11 cellular contexts compared by ENCODE assay signal in the genomic region with DNA sequence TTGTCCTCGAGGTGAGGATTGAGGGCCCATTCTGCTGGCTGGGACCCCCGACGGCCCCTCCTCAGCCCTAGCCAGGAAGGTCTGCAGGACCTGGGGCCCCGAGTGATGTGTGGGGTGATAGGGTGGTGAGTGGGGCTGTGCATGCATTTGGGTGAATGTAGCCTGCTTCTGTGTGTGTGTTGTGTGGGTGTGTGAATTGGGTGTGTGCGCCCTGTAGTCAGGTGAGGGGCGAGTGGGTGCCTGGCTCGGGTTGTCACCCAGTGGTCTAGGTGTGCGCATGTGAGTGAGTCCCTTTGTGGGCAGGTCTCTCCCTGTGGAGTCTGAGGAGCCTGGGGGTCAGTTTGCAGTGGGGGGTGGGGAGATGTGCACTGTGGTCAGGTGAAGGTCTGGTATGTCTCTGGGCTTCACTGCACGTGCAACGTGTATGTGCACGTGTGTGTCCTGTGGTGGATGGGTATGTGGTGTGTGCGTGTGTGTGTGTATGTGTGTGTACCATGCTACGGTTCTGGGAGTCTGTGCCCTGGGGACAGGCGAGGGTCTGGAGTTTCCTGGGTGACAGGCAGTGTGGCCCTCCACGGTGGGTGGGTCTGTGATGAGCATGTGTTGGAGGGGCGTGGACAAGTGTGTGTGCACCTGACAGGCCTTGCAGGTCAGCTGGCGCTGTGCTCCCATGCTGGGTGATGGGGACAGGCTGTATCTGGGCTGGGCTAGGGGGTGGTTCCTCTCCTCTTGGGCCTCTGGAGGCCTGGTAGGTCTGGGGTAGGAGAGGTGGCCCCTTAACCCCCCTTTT. TPM values are rescaled to one million over a fixed set of nuclear protein-coding genes. Genes with fewer than 3 reads are reported as not detected.
DNase-seq lines count a peak whose midpoint lies in the region; ATAC-seq, FAIRE-seq and TF ChIP-seq lines count a peak whose summit lies in the region.
"Had no signal": no experiment of that assay in that cellular context is flagged by ENCODE, and none has a peak within 500 bp of the region (broad histone marks: within the 10 kb centered on the region; RNA-seq: fewer than 3 reads in every experiment).

No MANE protein-coding gene starts in this region.

- intact Hi-C loops in HCT116 (cut with micrococcal nuclease) (no loop called here), sciatic nerve (cut with DNase I) (no loop called here)
- intact Hi-C loops in activated T-helper 2 cell treated with anti-CD3 and anti-CD28 coated beads, Interferon-gamma antibody, Interleukin-2, Interleukin-4, amounts not matched to agents 10 μg/mL and 5 μg/mL and 100 μg/mL, durations not matched to agents 14 hours and 24 hours and 36 hours (cut with micrococcal nuclease): no loop called here

- TF ChIP-seq RAD21 in HCT116 (IDR thresholded peaks at IDR 0.05; ENCODE audit: low read depth): no peak

- peaks cover 29 to 36% (median 31%) of the 10 kb centered on the region in 3 donors for H3K4me1 Mint-ChIP-seq in naive B cell
- H3K4me1 Mint-ChIP-seq in activated T-helper 2 cell treated with anti-CD3 and anti-CD28 coated beads, Interferon-gamma antibody, Interleukin-2, Interleukin-4, amounts not matched to agents 10 μg/mL and 5 μg/mL and 100 μg/mL, durations not matched to agents 14 hours and 24 hours and 36 hours (ENCODE audit: low read depth): peaks cover 9% of the 10 kb centered on the region

- H3K27me3 Mint-ChIP-seq in naive B cell: peaks cover 23 to 45% (median 28%) of the 10 kb centered on the region in 3 donors
- peaks cover 30% of the 10 kb centered on the region for H3K27me3 Mint-ChIP-seq in activated T-helper 2 cell treated with anti-CD3 and anti-CD28 coated beads, Interferon-gamma antibody, Interleukin-2, Interleukin-4, amounts not matched to agents 10 μg/mL and 5 μg/mL and 100 μg/mL, durations not matched to agents 14 hours and 24 hours and 36 hours (ENCODE audit: low read depth)

- H3K36me3 ChIP-seq in BE2C (no peaks in the 10 kb centered on the region; the same call in 1 of the 2 replicates), HCT116 (ENCODE audit: control insufficient read depth in 1 of 2, insufficient read depth in 2 of 2, low read length in 2 of 2) (no peaks in the 10 kb centered on the region), bronchial epithelial cell (ENCODE audit: control insufficient read depth, insufficient read depth, low read length) (peaks cover 1% of the 10 kb centered on the region)

- H4K20me1 ChIP-seq in HCT116 (ENCODE audit: insufficient read depth): no peaks in the 10 kb centered on the region

- H3K27ac ChIP-seq in HCT116 (ENCODE audit: low read depth, low read length): peak overlapping the region; percentile 58; the same call in 1 of the 2 replicates
- H3K27ac ChIP-seq: HL-60 had no signal

- H3K4me3 ChIP-seq in BE2C (ENCODE audit: low read depth, low read length) (peak overlapping the region; percentile 58), HCT116 (replicated peaks in 1 of 2; ENCODE audit: low read depth in 1 of 2, low read length in 2 of 2) (peak overlapping the region; percentile 54 to 67), bronchial epithelial cell (ENCODE audit: low read depth, low read length) (no peak overlapping the region)

- BruUV-seq in HCT116 (replicated peaks; lab: Mats Ljungman, UMichigan): TSS peak; percentile 30

- peaks cover 10% of the 10 kb centered on the region for H3K79me2 ChIP-seq in HCT116 (ENCODE audit: insufficient read depth, low read length)

- H3K4me1 ChIP-seq in BE2C (peaks cover 3% of the 10 kb centered on the region), HCT116 (ENCODE audit: control insufficient read depth in 1 of 2, insufficient read depth in 2 of 2, low read length in 2 of 2) (peaks cover 20 to 42% of the 10 kb centered on the region in 2 experiments)

- no peak for TF ChIP-seq CTCF in BE2C (IDR thresholded peaks at IDR 0.05; ENCODE audit: low read depth, low read length)
- no peak for TF ChIP-seq CTCF in HCT116 (IDR thresholded peaks at IDR 0.05 in 2 of 3, conservative IDR thresholded peaks at IDR 0.05 in 1 of 3; ENCODE audit: borderline replicate concordance in 1 of 3, insufficient read depth in 1 of 3, low read depth in 2 of 3, low read length in 2 of 3)
- no peak for TF ChIP-seq CTCF in bronchial epithelial cell (IDR thresholded peaks at IDR 0.05; ENCODE audit: insufficient read depth, low read length, severe bottlenecking)

- no peaks in the 10 kb centered on the region for H3K36me3 Mint-ChIP-seq in naive B cell
- no peaks in the 10 kb centered on the region for H3K36me3 Mint-ChIP-seq in activated T-helper 2 cell treated with anti-CD3 and anti-CD28 coated beads, Interferon-gamma antibody, Interleukin-2, Interleukin-4, amounts not matched to agents 10 μg/mL and 5 μg/mL and 100 μg/mL, durations not matched to agents 14 hours and 24 hours and 36 hours (ENCODE audit: low read depth)

- H3K9me2 ChIP-seq in HCT116 (ENCODE audit: insufficient read depth): no peaks in the 10 kb centered on the region

- CTCF ChIA-PET in HCT116 (lab: Charles Lee): no interaction called here

- ATAC-seq in HCT116 (no peak), naive B cell (ENCODE audit: low read depth in 2 of 2) (no peak), GM18511 (IDR thresholded peaks at IDR 0.05; ENCODE audit: unreplicated experiment) (no peak), sciatic nerve (no peak)

- FAIRE-seq in bronchial epithelial cell (lab: Jason Lieb, UNC): peak; percentile 58

- no peak overlapping the region for H2AFZ ChIP-seq in HCT116 (ENCODE audit: low read depth, low read length, poor library complexity, severe bottlenecking)

- peaks cover 0 to 1% (median 0%) of the 10 kb centered on the region in 7 donors for H3K9me3 Mint-ChIP-seq in naive B cell
- no peaks in the 10 kb centered on the region for H3K9me3 Mint-ChIP-seq in activated T-helper 2 cell treated with anti-CD3 and anti-CD28 coated beads, Interferon-gamma antibody, Interleukin-2, Interleukin-4, amounts not matched to agents 10 μg/mL and 5 μg/mL and 100 μg/mL, durations not matched to agents 14 hours and 24 hours and 36 hours

- POLR2A ChIA-PET in HCT116 (lab: Charles Lee): no interaction called here

- H3K4me3 Mint-ChIP-seq in naive B cell: peak overlapping the region in 7 of 8 donors; percentile 10 to 89 (median 74)
- H3K4me3 Mint-ChIP-seq in activated T-helper 2 cell treated with anti-CD3 and anti-CD28 coated beads, Interferon-gamma antibody, Interleukin-2, Interleukin-4, amounts not matched to agents 10 μg/mL and 5 μg/mL and 100 μg/mL, durations not matched to agents 14 hours and 24 hours and 36 hours (ENCODE audit: low read depth): no peak overlapping the region

- RAD21 ChIA-PET in HCT116 (lab: Charles Lee; ENCODE audit: low non-redundant PET in 1 of 2, low total read pairs in 2 of 2, uncharacterized antibody in 2 of 2, unreplicated experiment in 2 of 2): no interaction called here

- DNase-seq in BE2C: no peak
- DNase-seq in HCT116 (ENCODE audit: low read depth, low spot score): no peak
- DNase-seq in bronchial epithelial cell (ENCODE audit: low read depth): no peak
- DNase-seq in naive B cell: no peak
- no peak for DNase-seq in NCI-H524 treated with DMSO at 0.1 percent for 48 hours (lab: John Stamatoyannopoulos, UW)
- DNase-seq in activated T-helper 2 cell treated with anti-CD3 and anti-CD28 coated beads, Interferon-gamma antibody, Interleukin-2, Interleukin-4, amounts not matched to agents 10 μg/mL and 5 μg/mL and 100 μg/mL, durations not matched to agents 14 hours and 24 hours and 36 hours (ENCODE audit: low spot score): no peak
- DNase-seq in sciatic nerve (ENCODE audit: low spot score): no peak
- DNase-seq: NCI-H1105; stimulated activated naive CD4-positive, alpha-beta T cell treated with Interleukin-2 at 50 U/mL for 16 hours had no signal

- H3K27me3 ChIP-seq in BE2C: no peaks in the 10 kb centered on the region
- H3K27me3 ChIP-seq in HCT116 (ENCODE audit: insufficient read depth, low read length): no peaks in the 10 kb centered on the region
- H3K27me3 ChIP-seq in bronchial epithelial cell (ENCODE audit: control insufficient read depth, insufficient read depth, low read length): peaks cover 9% of the 10 kb centered on the region

- no peak for TF ChIP-seq POLR2A in HCT116 (IDR thresholded peaks at IDR 0.05; ENCODE audit: borderline replicate concordance, extremely low read depth, insufficient read depth, insufficient read length)

- H3K4me2 ChIP-seq in HCT116 (ENCODE audit: low read length): peak overlapping the region; percentile 99

- H3K9me3 ChIP-seq in BE2C (no peaks in the 10 kb centered on the region), HCT116 (ENCODE audit: control insufficient read depth in 1 of 2, insufficient read depth in 1 of 2, low read depth in 1 of 2, low read length in 2 of 2) (no peaks in the 10 kb centered on the region)

- peak overlapping the region in 2 of 6 donors; percentile 41 to 76 for H3K27ac Mint-ChIP-seq in naive B cell
- no peak overlapping the region for H3K27ac Mint-ChIP-seq in activated T-helper 2 cell treated with anti-CD3 and anti-CD28 coated beads, Interferon-gamma antibody, Interleukin-2, Interleukin-4, amounts not matched to agents 10 μg/mL and 5 μg/mL and 100 μg/mL, durations not matched to agents 14 hours and 24 hours and 36 hours

- H3K9ac ChIP-seq in HCT116 (ENCODE audit: low read length): peak overlapping the region; percentile 62

RNA-seq across cellular contexts. Expression of gene TMEM151A, which starts 1.0 kb away (rescaled TPM):
- polyA plus RNA-seq in BE2C (2012; ENCODE audit: insufficient read depth, insufficient read length, low read depth): 16.8 TPM
- total RNA-seq in HCT116 (2021; ENCODE audit: unreplicated experiment) (5.9 TPM), bronchial epithelial cell (not detected in 2 replicates), sciatic nerve (0.31 TPM)
- 5.0 and 5.4 TPM in 2 replicates for polyA plus RNA-seq in HCT116 (2012)
- not detected for polyA plus RNA-seq in naive B cell (ENCODE audit: low read depth in 6 of 6)
- not detected in 2 replicates for total RNA-seq in activated T-helper 2 cell treated with anti-CD3 and anti-CD28 coated beads, Interferon-gamma antibody, Interleukin-2, Interleukin-4, amounts not matched to agents 10 μg/mL and 5 μg/mL and 100 μg/mL, durations not matched to agents 14 hours and 24 hours and 36 hours

RNA-seq across cellular contexts. Expression of gene YIF1A, which starts 3.8 kb away (rescaled TPM):
- 314 TPM for polyA plus RNA-seq in BE2C (2012; ENCODE audit: insufficient read depth, insufficient read length, low read depth)
- total RNA-seq in HCT116 (2021; ENCODE audit: unreplicated experiment) (54.7 TPM), bronchial epithelial cell (231 and 294 TPM in 2 replicates), sciatic nerve (61.1 TPM)
- polyA plus RNA-seq in HCT116 (2012): 82.8 and 97.7 TPM in 2 replicates
- 10 to 100 TPM; 57.1 to 82.1 (median 66.0) TPM for polyA plus RNA-seq in naive B cell (ENCODE audit: low read depth in 6 of 6)
- 78.9 and 85.2 TPM in 2 replicates for total RNA-seq in activated T-helper 2 cell treated with anti-CD3 and anti-CD28 coated beads, Interferon-gamma antibody, Interleukin-2, Interleukin-4, amounts not matched to agents 10 μg/mL and 5 μg/mL and 100 μg/mL, durations not matched to agents 14 hours and 24 hours and 36 hours

RNA-seq across cellular contexts. Expression of gene CNIH2, which starts 14.8 kb away (rescaled TPM):
- 8.1 TPM for polyA plus RNA-seq in BE2C (2012; ENCODE audit: insufficient read depth, insufficient read length, low read depth)
- total RNA-seq in HCT116 (2021; ENCODE audit: unreplicated experiment): 1.3 TPM
- 0.70 and 0.75 TPM in 2 replicates for polyA plus RNA-seq in HCT116 (2012)
- total RNA-seq in bronchial epithelial cell: not detected in 2 replicates
- not detected for polyA plus RNA-seq in naive B cell (ENCODE audit: low read depth in 6 of 6)
- total RNA-seq in activated T-helper 2 cell treated with anti-CD3 and anti-CD28 coated beads, Interferon-gamma antibody, Interleukin-2, Interleukin-4, amounts not matched to agents 10 μg/mL and 5 μg/mL and 100 μg/mL, durations not matched to agents 14 hours and 24 hours and 36 hours: 0.91 and 1.5 TPM in 2 replicates
- 1.3 TPM for total RNA-seq in sciatic nerve

RNA-seq across cellular contexts. Expression of gene CD248, which starts 24.1 kb away (rescaled TPM):
- 93.0 TPM for polyA plus RNA-seq in BE2C (2012; ENCODE audit: insufficient read depth, insufficient read length, low read depth)
- total RNA-seq in HCT116 (2021; ENCODE audit: unreplicated experiment) (0.32 TPM), bronchial epithelial cell (under 0.01 TPM in 2 replicates), sciatic nerve (35.1 TPM)
- not detected in 2 replicates for polyA plus RNA-seq in HCT116 (2012)
- under 1 TPM in 5 of 6 donors, not detected in 1; 0.09 to 0.39 (median 0.24) TPM for polyA plus RNA-seq in naive B cell (ENCODE audit: low read depth in 6 of 6)
- total RNA-seq in activated T-helper 2 cell treated with anti-CD3 and anti-CD28 coated beads, Interferon-gamma antibody, Interleukin-2, Interleukin-4, amounts not matched to agents 10 μg/mL and 5 μg/mL and 100 μg/mL, durations not matched to agents 14 hours and 24 hours and 36 hours: not detected in 2 replicates

RNA-seq across cellular contexts. Expression of gene RAB1B, which starts 24.3 kb away (rescaled TPM):
- polyA plus RNA-seq in BE2C (2012; ENCODE audit: insufficient read depth, insufficient read length, low read depth): 263 TPM
- 148 TPM for total RNA-seq in HCT116 (2021; ENCODE audit: unreplicated experiment)
- polyA plus RNA-seq in HCT116 (2012): 167 and 174 TPM in 2 replicates
- 54.5 and 68.0 TPM in 2 replicates for total RNA-seq in bronchial epithelial cell
- polyA plus RNA-seq in naive B cell (ENCODE audit: low read depth in 6 of 6): 10 to 100 TPM; 10.3 to 13.3 (median 12.2) TPM
- 134 and 139 TPM in 2 replicates for total RNA-seq in activated T-helper 2 cell treated with anti-CD3 and anti-CD28 coated beads, Interferon-gamma antibody, Interleukin-2, Interleukin-4, amounts not matched to agents 10 μg/mL and 5 μg/mL and 100 μg/mL, durations not matched to agents 14 hours and 24 hours and 36 hours
- total RNA-seq in sciatic nerve: 112 TPM
